Comparison of ENCODE assay signal across 11 cellular contexts in the genomic region with DNA sequence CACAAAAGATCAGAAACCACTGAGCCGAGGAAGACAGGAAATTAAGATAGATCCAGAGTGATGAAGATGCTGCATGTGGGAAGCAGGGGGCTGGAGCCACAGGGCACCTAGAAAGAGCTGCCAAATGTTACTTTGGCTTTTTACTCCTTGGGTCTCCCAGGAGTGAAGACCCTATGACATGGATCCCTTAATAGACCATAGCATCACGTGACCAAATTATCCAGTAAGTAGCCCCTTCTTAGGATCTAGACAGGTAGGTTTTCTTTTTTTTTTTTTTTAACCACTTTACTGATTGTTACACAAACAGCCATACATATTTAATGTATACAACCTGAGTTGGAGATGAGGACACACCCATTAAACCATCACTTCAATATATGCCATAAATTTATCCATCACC.
"Had no signal": no experiment of that assay in that cellular context is flagged by ENCODE, and none has a peak within 500 bp of the region (broad histone marks: within the 10 kb centered on the region; RNA-seq: fewer than 3 reads in every experiment).

No MANE protein-coding gene starts in this region.

- H3K27ac ChIP-seq: GM23248 had no signal

- H3K9ac ChIP-seq: GM23248 had no signal

- H3K36me3 ChIP-seq: HAP-1 had no signal

- ATAC-seq: GM23338, HCT116 had no signal

- H3K4me3 ChIP-seq: GM23248, GM23338, HAP-1 had no signal

- H2AFZ ChIP-seq: GM23248, GM23338 had no signal

- DNase-seq: GM23248, GOT3, H7, H9, HCEC 1CT, HFFc6 had no signal

- H3K9me3 ChIP-seq: HAP-1 had no signal

- FAIRE-seq: H1, H54 had no signal

- H3K4me1 ChIP-seq: HAP-1 had no signal

- H3K4me2 ChIP-seq: GM23338 had no signal
